In the genomic region with DNA sequence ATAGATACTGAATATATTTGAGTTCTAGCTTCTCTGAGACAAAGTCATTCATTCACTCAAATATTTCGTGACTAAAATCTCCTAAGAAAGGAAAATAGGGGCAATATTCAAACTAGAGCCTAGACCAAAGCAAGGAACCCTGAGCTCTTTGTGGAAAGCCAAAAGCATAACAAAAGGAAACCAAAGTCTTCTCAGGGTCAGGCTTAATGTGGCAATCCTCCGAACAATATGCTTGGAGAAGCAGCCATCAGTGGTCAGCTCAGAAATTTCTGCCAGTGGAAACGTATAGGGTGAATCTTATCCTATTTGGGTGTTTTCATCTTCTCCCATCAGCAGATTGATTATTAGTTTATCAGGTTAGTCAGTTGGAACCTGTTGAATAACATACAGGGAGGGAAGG, we compare ENCODE assay signal across 25 cellular contexts.
"Had no signal": no experiment of that assay in that cellular context is flagged by ENCODE, and none has a peak within 500 bp of the region (broad histone marks: within the 10 kb centered on the region; RNA-seq: fewer than 3 reads in every experiment).

No MANE protein-coding gene starts in this region.

- H3K9me3 Mint-ChIP-seq: nephron progenitor cell; stimulated activated naive B cell treated with anti-CD40 and anti-IgM and Interleukin-4, amounts not matched to agents 10 μg/mL and 1 μg/mL and 100 μg/mL, for 72 hours; stimulated activated naive CD8-positive, alpha-beta T cell treated with anti-CD3 and anti-CD28 coated beads, Interleukin-15, Interleukin-2, amounts not matched to agents 100 ng/mL and 50 ng/mL, for 24 hours had no signal

- H3K4me1 ChIP-seq: prostate gland, right lobe of liver, sigmoid colon, stomach, thyroid gland, tibial nerve, upper lobe of left lung, vagina had no signal

- H3K27me3 Mint-ChIP-seq: natural killer cell treated with Interleukin-12 subunit alpha and Interleukin-12 subunit beta and Interleukin-15 and Interleukin-18, amount 100 ng/mL, for 72 hours; stimulated activated naive B cell treated with anti-CD40 and anti-IgM and Interleukin-4, amounts not matched to agents 10 μg/mL and 1 μg/mL and 100 μg/mL, for 72 hours; stimulated activated naive CD8-positive, alpha-beta T cell treated with anti-CD3 and anti-CD28 coated beads, Interleukin-15, Interleukin-2, amounts not matched to agents 100 ng/mL and 50 ng/mL, for 24 hours had no signal

- H3K4me1 Mint-ChIP-seq: nephron progenitor cell; stimulated activated effector memory CD8-positive, alpha-beta T cell treated with anti-CD3 and anti-CD28 coated beads, Interleukin-12 subunit alpha, Interleukin-12 subunit beta, amount 100 ng/mL, for 72 hours; stimulated activated naive B cell treated with anti-CD40 and anti-IgM and Interleukin-4, amounts not matched to agents 10 μg/mL and 1 μg/mL and 100 μg/mL, for 72 hours had no signal

- H3K4me3 Mint-ChIP-seq: natural killer cell treated with Interleukin-12 subunit alpha and Interleukin-12 subunit beta and Interleukin-15 and Interleukin-18, amount 100 ng/mL, for 72 hours; nephron progenitor cell; neural crest cell; stimulated activated effector memory CD8-positive, alpha-beta T cell treated with anti-CD3 and anti-CD28 coated beads, Interleukin-12 subunit alpha, Interleukin-12 subunit beta, amount 100 ng/mL, for 72 hours; stimulated activated naive B cell treated with anti-CD40 and anti-IgM and Interleukin-4, amounts not matched to agents 10 μg/mL and 1 μg/mL and 100 μg/mL, for 72 hours; stimulated activated naive CD8-positive, alpha-beta T cell treated with anti-CD3 and anti-CD28 coated beads, Interleukin-15, Interleukin-2, amounts not matched to agents 100 ng/mL and 50 ng/mL, for 24 hours had no signal

- H3K36me3 Mint-ChIP-seq: natural killer cell treated with Interleukin-12 subunit alpha and Interleukin-12 subunit beta and Interleukin-15 and Interleukin-18, amount 100 ng/mL, for 72 hours; stimulated activated effector memory CD8-positive, alpha-beta T cell treated with anti-CD3 and anti-CD28 coated beads, Interleukin-12 subunit alpha, Interleukin-12 subunit beta, amount 100 ng/mL, for 72 hours; stimulated activated naive B cell treated with anti-CD40 and anti-IgM and Interleukin-4, amounts not matched to agents 10 μg/mL and 1 μg/mL and 100 μg/mL, for 72 hours had no signal

- H3K36me3 ChIP-seq: neutrophil, pancreas, prostate gland, right lobe of liver, sigmoid colon, stomach, thoracic aorta, thyroid gland, tibial nerve, upper lobe of left lung, vagina had no signal

- ATAC-seq: natural killer cell treated with Interleukin-12 subunit alpha and Interleukin-12 subunit beta and Interleukin-15 and Interleukin-18, amount 100 ng/mL, for 72 hours; pancreas; right cardiac atrium; right lobe of liver; stimulated activated effector memory CD8-positive, alpha-beta T cell treated with anti-CD3 and anti-CD28 coated beads, Interleukin-12 subunit alpha, Interleukin-12 subunit beta, amount 100 ng/mL, for 72 hours; stimulated activated naive B cell treated with anti-CD40 and anti-IgM and Interleukin-4, amounts not matched to agents 10 μg/mL and 1 μg/mL and 100 μg/mL, for 72 hours had no signal

- H3K27ac ChIP-seq: neutrophil, pancreas, prostate gland, right lobe of liver, sigmoid colon, stomach, thoracic aorta, thyroid gland, tibial nerve, upper lobe of left lung, vagina had no signal

- H3K27ac Mint-ChIP-seq: natural killer cell treated with Interleukin-12 subunit alpha and Interleukin-12 subunit beta and Interleukin-15 and Interleukin-18, amount 100 ng/mL, for 72 hours; nephron progenitor cell; stimulated activated effector memory CD8-positive, alpha-beta T cell treated with anti-CD3 and anti-CD28 coated beads, Interleukin-12 subunit alpha, Interleukin-12 subunit beta, amount 100 ng/mL, for 72 hours; stimulated activated naive B cell treated with anti-CD40 and anti-IgM and Interleukin-4, amounts not matched to agents 10 μg/mL and 1 μg/mL and 100 μg/mL, for 72 hours; stimulated activated naive CD8-positive, alpha-beta T cell treated with anti-CD3 and anti-CD28 coated beads, Interleukin-15, Interleukin-2, amounts not matched to agents 100 ng/mL and 50 ng/mL, for 24 hours had no signal

- DNase-seq: nephron progenitor cell; nucleus accumbens; pancreas; right cardiac atrium; right lobe of liver; sigmoid colon; stimulated activated CD4-positive, alpha-beta T cell treated with anti-CD3 and anti-CD28 coated beads, Interleukin-15, amount 100 ng/mL, for 24 hours; stimulated activated CD4-positive, alpha-beta T cell treated with anti-CD3 and anti-CD28 coated beads, Interleukin-2, amount 100 ng/mL, for 24 hours; stimulated activated CD4-positive, alpha-beta T cell treated with anti-CD3 and anti-CD28 coated beads, Interleukin-2, amount 100 ng/mL, for 48 hours; stimulated activated CD4-positive, alpha-beta T cell treated with anti-CD3 and anti-CD28 coated beads, Interleukin-4, amount 100 ng/mL, for 24 hours; stimulated activated naive B cell treated with anti-CD40 and anti-IgM and Interleukin-4, amounts not matched to agents 10 μg/mL and 1 μg/mL and 100 μg/mL, for 72 hours; stimulated activated naive CD4-positive, alpha-beta T cell treated with Interleukin-2 at 50 U/mL for 16 hours; stomach; thyroid gland; trophoblast cell; upper lobe of left lung had no signal

- H3K9me3 ChIP-seq: neutrophil, pancreas, prostate gland, right lobe of liver, sigmoid colon, stomach, thoracic aorta, thyroid gland, tibial nerve, upper lobe of left lung, vagina had no signal

- H3K27me3 ChIP-seq: neutrophil, pancreas, right lobe of liver, sigmoid colon, stomach, thyroid gland, tibial nerve, upper lobe of left lung, vagina had no signal

- H3K4me3 ChIP-seq: pancreas, prostate gland, right lobe of liver, sigmoid colon, stomach, thoracic aorta, thyroid gland, tibial nerve, upper lobe of left lung, vagina had no signal
